1 cellular context compared by ENCODE assay signal in the genomic region with DNA sequence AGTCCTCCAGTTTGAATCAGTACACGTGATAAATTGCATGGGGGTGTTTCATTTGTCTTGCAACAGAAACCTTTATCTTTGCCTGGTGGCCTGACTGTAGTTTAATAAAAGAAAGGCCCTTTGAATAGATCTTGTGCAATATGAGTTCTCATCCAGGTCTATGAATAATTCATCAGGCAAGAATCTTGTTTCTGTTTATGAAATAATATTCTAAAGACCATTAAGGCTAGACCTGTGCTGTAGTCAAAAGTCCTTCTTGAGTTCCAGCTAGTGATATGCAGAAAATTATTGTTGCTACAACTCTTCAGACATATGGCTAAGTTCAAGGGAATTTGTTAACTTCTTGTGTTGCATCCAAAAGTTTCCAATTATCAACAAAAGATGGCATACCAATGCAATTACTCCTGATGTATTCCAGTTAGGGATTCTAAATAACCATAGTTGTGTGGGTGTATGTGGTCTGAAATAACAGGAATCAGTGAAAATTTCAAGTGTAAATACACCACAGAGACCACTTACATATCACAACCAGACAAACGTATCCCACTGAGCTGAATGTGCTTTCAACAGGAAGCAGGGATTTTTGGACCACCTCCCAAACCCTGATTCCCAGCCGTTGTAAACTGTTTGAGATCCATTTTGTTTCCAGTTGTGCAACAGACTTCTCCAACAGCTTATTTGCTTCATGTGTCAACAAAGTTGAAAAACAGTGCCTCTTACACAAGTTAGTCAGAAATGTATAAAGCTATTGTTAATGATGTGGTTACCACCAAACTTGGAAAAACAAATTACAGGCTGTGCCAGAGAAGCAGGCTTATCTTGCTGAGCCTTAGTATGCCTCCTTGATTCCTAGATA.
TF ChIP-seq lines count a peak whose summit lies in the region.

No MANE protein-coding gene starts in this region.

TF ChIP-seq in SK-N-SH, 30 proteins besides CTCF, POLR2A, EP300 and RAD21 (continued from another document):
- TF ChIP-seq, protein P1, sequence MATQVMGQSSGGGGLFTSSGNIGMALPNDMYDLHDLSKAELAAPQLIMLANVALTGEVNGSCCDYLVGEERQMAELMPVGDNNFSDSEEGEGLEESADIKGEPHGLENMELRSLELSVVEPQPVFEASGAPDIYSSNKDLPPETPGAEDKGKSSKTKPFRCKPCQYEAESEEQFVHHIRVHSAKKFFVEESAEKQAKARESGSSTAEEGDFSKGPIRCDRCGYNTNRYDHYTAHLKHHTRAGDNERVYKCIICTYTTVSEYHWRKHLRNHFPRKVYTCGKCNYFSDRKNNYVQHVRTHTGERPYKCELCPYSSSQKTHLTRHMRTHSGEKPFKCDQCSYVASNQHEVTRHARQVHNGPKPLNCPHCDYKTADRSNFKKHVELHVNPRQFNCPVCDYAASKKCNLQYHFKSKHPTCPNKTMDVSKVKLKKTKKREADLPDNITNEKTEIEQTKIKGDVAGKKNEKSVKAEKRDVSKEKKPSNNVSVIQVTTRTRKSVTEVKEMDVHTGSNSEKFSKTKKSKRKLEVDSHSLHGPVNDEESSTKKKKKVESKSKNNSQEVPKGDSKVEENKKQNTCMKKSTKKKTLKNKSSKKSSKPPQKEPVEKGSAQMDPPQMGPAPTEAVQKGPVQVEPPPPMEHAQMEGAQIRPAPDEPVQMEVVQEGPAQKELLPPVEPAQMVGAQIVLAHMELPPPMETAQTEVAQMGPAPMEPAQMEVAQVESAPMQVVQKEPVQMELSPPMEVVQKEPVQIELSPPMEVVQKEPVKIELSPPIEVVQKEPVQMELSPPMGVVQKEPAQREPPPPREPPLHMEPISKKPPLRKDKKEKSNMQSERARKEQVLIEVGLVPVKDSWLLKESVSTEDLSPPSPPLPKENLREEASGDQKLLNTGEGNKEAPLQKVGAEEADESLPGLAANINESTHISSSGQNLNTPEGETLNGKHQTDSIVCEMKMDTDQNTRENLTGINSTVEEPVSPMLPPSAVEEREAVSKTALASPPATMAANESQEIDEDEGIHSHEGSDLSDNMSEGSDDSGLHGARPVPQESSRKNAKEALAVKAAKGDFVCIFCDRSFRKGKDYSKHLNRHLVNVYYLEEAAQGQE (IDR thresholded peaks at IDR 0.05; ENCODE audit: low read depth, low read length): no peak
TF ChIP-seq in SK-N-SH: peak in this region for 3.
